13 cellular contexts compared by ENCODE assay signal in the genomic region with DNA sequence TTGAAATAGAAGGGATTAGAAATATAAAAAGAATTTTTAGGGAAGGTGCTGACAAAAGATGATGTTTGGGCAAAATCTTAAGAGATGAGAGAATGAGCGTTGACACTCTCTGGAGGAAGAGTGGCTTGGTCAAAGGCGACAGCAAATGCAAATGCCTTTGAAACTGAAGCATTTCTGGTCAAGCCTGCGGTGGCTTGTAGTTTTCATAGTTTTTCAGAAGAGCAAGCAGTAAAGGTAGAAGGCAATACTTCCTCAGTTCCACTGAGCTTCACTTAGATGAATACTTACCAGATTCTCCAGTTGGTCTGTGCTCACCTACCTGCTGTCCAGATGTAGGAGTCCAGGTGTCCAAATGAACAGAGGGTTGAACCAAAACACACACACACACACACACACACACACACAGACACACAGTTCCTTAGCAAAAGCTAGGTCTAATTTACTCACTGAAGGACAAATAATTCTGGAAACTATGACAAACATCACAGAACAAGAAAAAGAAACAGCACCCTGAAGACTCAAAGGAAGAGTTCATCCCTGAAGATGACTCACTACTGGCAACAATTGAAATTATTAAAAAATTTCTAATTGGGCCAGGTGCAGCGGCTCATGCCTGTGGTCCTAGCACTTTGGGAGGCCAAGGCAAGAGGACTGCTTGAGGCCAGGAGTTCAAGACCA. TPM values are rescaled to one million over a fixed set of nuclear protein-coding genes. Genes with fewer than 3 reads are reported as not detected.
DNase-seq lines count a peak whose midpoint lies in the region; ATAC-seq and TF ChIP-seq lines count a peak whose summit lies in the region.
"Had no signal": no experiment of that assay in that cellular context is flagged by ENCODE, and none has a peak within 500 bp of the region (broad histone marks: within the 10 kb centered on the region; RNA-seq: fewer than 3 reads in every experiment).

No MANE protein-coding gene starts in this region.

- no peaks in the 10 kb centered on the region for H3K27me3 ChIP-seq in ascending aorta
- H3K27me3 ChIP-seq: neutrophil, thyroid gland had no signal

- H3K27ac ChIP-seq in epithelial cell of prostate (peak overlapping the region; percentile 99), ascending aorta (no peak overlapping the region)
- H3K27ac ChIP-seq: neutrophil, thyroid gland had no signal

- no peaks in the 10 kb centered on the region for H3K4me1 ChIP-seq in ascending aorta
- H3K4me1 ChIP-seq: thyroid gland had no signal

- no peaks in the 10 kb centered on the region for H3K9me3 ChIP-seq in ascending aorta
- H3K9me3 ChIP-seq: neutrophil, thyroid gland had no signal

- no peak for DNase-seq in epithelial cell of prostate (ENCODE audit: low read depth, low spot score)
- no peak for DNase-seq in ascending aorta (ENCODE audit: low spot score in 2 of 2)
- DNase-seq in iPS-NIHi11 (ENCODE audit: low spot score), result no peak
- DNase-seq in NCI-H187 treated with DMSO at 0.1 percent for 48 hours (lab: John Stamatoyannopoulos, UW), result no peak
- DNase-seq in activated CD4-positive, alpha-beta T cell treated with anti-CD3 and anti-CD28 coated beads, Interleukin-2, amount 50 U/mL, for 48 hours, result no peak
- DNase-seq: DMS79 treated with DMSO at 0.1 percent for 48 hours; NCI-H526 treated with DMSO at 0.1 percent for 48 hours; stimulated activated CD4-positive, alpha-beta T cell treated with anti-CD3 and anti-CD28 coated beads, Interleukin-4, amount 100 ng/mL, for 1 hour; thyroid gland had no signal

- TF ChIP-seq CTCF in ascending aorta (IDR thresholded peaks at IDR 0.05), result no peak

- H3K4me3 ChIP-seq in ascending aorta, result no peak overlapping the region
- H3K4me3 ChIP-seq: thyroid gland had no signal

- ATAC-seq in GM18867 (IDR thresholded peaks at IDR 0.05; ENCODE audit: unreplicated experiment), result peak; percentile 83
- ATAC-seq in GM21515 (IDR thresholded peaks at IDR 0.05; ENCODE audit: unreplicated experiment), result peak; percentile 77
- ATAC-seq in HG03280 (IDR thresholded peaks at IDR 0.05; ENCODE audit: unreplicated experiment), result peak; percentile 76

- H3K36me3 ChIP-seq in ascending aorta, result no peaks in the 10 kb centered on the region
- H3K36me3 ChIP-seq: neutrophil, thyroid gland had no signal

- intact Hi-C loops in ascending aorta (cut with DNase I), result no loop called here

RNA-seq across cellular contexts. Expression of a gene that starts 12.1 kb away (rescaled TPM):
- total RNA-seq in ascending aorta, result 9.6 TPM
